ENCODE assay signal across 15 cellular contexts in genomic region chr6:11328613-11329247, GRCh38.
DNase-seq lines count a peak whose midpoint lies in the region; ATAC-seq and TF ChIP-seq lines count a peak whose summit lies in the region.
"Had no signal": no experiment of that assay in that cellular context is flagged by ENCODE, and none has a peak within 500 bp of the region (broad histone marks: within the 10 kb centered on the region; RNA-seq: fewer than 3 reads in every experiment).

No MANE protein-coding gene starts in this region.

- H3K27ac ChIP-seq in CD4-positive, CD25-positive, alpha-beta regulatory T cell (ENCODE audit: insufficient read depth, low read length, poor library complexity, severe bottlenecking): no peak overlapping the region
- H3K27ac ChIP-seq: ascending aorta, left lung, prostate gland had no signal

- peaks cover 40% of the 10 kb centered on the region for H3K36me3 Mint-ChIP-seq in CD4-positive, CD25-positive, alpha-beta regulatory T cell
- peaks cover 19% of the 10 kb centered on the region for H3K36me3 Mint-ChIP-seq in stimulated activated effector memory CD8-positive, alpha-beta T cell treated with anti-CD3 and anti-CD28 coated beads, Interleukin-12 subunit alpha, Interleukin-12 subunit beta, amount 100 ng/mL, for 72 hours

- H3K9me3 ChIP-seq in CD4-positive, CD25-positive, alpha-beta regulatory T cell (ENCODE audit: control insufficient read depth in 2 of 2, low read length in 2 of 2): no peaks in the 10 kb centered on the region
- H3K9me3 ChIP-seq: ascending aorta, left lung, prostate gland had no signal

- H3K9me3 Mint-ChIP-seq in CD4-positive, CD25-positive, alpha-beta regulatory T cell: no peaks in the 10 kb centered on the region
- H3K9me3 Mint-ChIP-seq in stimulated activated effector memory CD8-positive, alpha-beta T cell treated with anti-CD3 and anti-CD28 coated beads, Interleukin-12 subunit alpha, Interleukin-12 subunit beta, amount 100 ng/mL, for 72 hours: no peaks in the 10 kb centered on the region

- peak overlapping the region in 2 of 3 donors; percentile 58 to 65 for H3K27ac Mint-ChIP-seq in CD4-positive, CD25-positive, alpha-beta regulatory T cell
- peak overlapping the region; percentile 87 for H3K27ac Mint-ChIP-seq in stimulated activated effector memory CD8-positive, alpha-beta T cell treated with anti-CD3 and anti-CD28 coated beads, Interleukin-12 subunit alpha, Interleukin-12 subunit beta, amount 100 ng/mL, for 72 hours

- no peak for DNase-seq in CD4-positive, CD25-positive, alpha-beta regulatory T cell
- DNase-seq in M059J (ENCODE audit: low read depth) (peak; percentile 37), fibroblast of the aortic adventitia (ENCODE audit: low read depth) (peak; percentile 36), middle frontal gyrus (ENCODE audit: extremely low spot score, low spot score) (no peak), OCI-M1 (lab: John Stamatoyannopoulos, UW) (no peak)
- no peak for DNase-seq in stimulated activated effector memory CD8-positive, alpha-beta T cell treated with anti-CD3 and anti-CD28 coated beads, Interleukin-12 subunit alpha, Interleukin-12 subunit beta, amount 100 ng/mL, for 72 hours (ENCODE audit: low spot score in 2 of 2)
- DNase-seq in activated CD4-positive, CD25-positive, alpha-beta regulatory T cell treated with anti-CD3 and anti-CD28 coated beads, Interleukin-2, amount 50 U/mL, for 72 hours: no peak
- DNase-seq: activated effector memory CD4-positive, alpha-beta T cell treated with Interleukin-2 at 50 U/mL for 16 hours; cortex of kidney; hypothalamus; left lung; NCI-H526 treated with DMSO at 0.1 percent for 48 hours had no signal

- peaks cover 40 to 69% (median 55%) of the 10 kb centered on the region in 4 donors for H3K4me1 Mint-ChIP-seq in CD4-positive, CD25-positive, alpha-beta regulatory T cell
- peaks cover 75% of the 10 kb centered on the region for H3K4me1 Mint-ChIP-seq in stimulated activated effector memory CD8-positive, alpha-beta T cell treated with anti-CD3 and anti-CD28 coated beads, Interleukin-12 subunit alpha, Interleukin-12 subunit beta, amount 100 ng/mL, for 72 hours

- ATAC-seq in CD4-positive, CD25-positive, alpha-beta regulatory T cell (ENCODE audit: low read depth in 2 of 2): no peak
- ATAC-seq in stimulated activated effector memory CD8-positive, alpha-beta T cell treated with anti-CD3 and anti-CD28 coated beads, Interleukin-12 subunit alpha, Interleukin-12 subunit beta, amount 100 ng/mL, for 72 hours: no peak
- ATAC-seq: HCT116 had no signal

- no peak for TF ChIP-seq CTCF in fibroblast of the aortic adventitia (IDR thresholded peaks at IDR 0.05; ENCODE audit: insufficient read depth, low read length)

- H3K4me3 ChIP-seq in CD4-positive, CD25-positive, alpha-beta regulatory T cell (ENCODE audit: low read depth, low read length): no peak overlapping the region
- no peak overlapping the region for H3K4me3 ChIP-seq in fibroblast of the aortic adventitia (ENCODE audit: low read depth, low read length)
- H3K4me3 ChIP-seq: ascending aorta, left lung, prostate gland had no signal

- peaks cover 32% of the 10 kb centered on the region for H3K4me1 ChIP-seq in CD4-positive, CD25-positive, alpha-beta regulatory T cell (ENCODE audit: control insufficient read depth, insufficient read depth, low read length, poor library complexity, severe bottlenecking)
- H3K4me1 ChIP-seq: prostate gland had no signal

- H3K36me3 ChIP-seq in CD4-positive, CD25-positive, alpha-beta regulatory T cell (ENCODE audit: control insufficient read depth, insufficient read depth, low read length): peaks cover 13% of the 10 kb centered on the region
- H3K36me3 ChIP-seq: ascending aorta, left lung, prostate gland had no signal

- H3K27me3 ChIP-seq in CD4-positive, CD25-positive, alpha-beta regulatory T cell (ENCODE audit: control insufficient read depth, insufficient read depth, low read length): no peaks in the 10 kb centered on the region
- H3K27me3 ChIP-seq: ascending aorta, left lung had no signal

- H3K27me3 Mint-ChIP-seq in CD4-positive, CD25-positive, alpha-beta regulatory T cell: no peaks in the 10 kb centered on the region

- H3K4me3 Mint-ChIP-seq in CD4-positive, CD25-positive, alpha-beta regulatory T cell: peak overlapping the region in 1 of 4 donors; percentile 68
- H3K4me3 Mint-ChIP-seq in stimulated activated effector memory CD8-positive, alpha-beta T cell treated with anti-CD3 and anti-CD28 coated beads, Interleukin-12 subunit alpha, Interleukin-12 subunit beta, amount 100 ng/mL, for 72 hours: no peak overlapping the region

Comparison
In these comparisons a context has a peak if more than half of its experiments do, and no peak if none do; other contexts are left out.
1. DNase-seq: peak in M059J (single experiment) and fibroblast of the aortic adventitia (single experiment); none in CD4-positive, CD25-positive, alpha-beta regulatory T cell (0 of 3), stimulated activated effector memory CD8-positive, alpha-beta T cell treated with anti-CD3 and anti-CD28 coated beads, Interleukin-12 subunit alpha, Interleukin-12 subunit beta, amount 100 ng/mL, for 72 hours (0 of 2), middle frontal gyrus (single experiment), OCI-M1 (single experiment) and activated CD4-positive, CD25-positive, alpha-beta regulatory T cell treated with anti-CD3 and anti-CD28 coated beads, Interleukin-2, amount 50 U/mL, for 72 hours (single experiment).